Comparison of ENCODE assay signal across 6 cellular contexts in genomic region chr7:76974336-76974735, GRCh38. TPM values are rescaled to one million over a fixed set of nuclear protein-coding genes. Genes with fewer than 3 reads are reported as not detected.
"Had no signal": no experiment of that assay in that cellular context is flagged by ENCODE, and none has a peak within 500 bp of the region (broad histone marks: within the 10 kb centered on the region; RNA-seq: fewer than 3 reads in every experiment).

No MANE protein-coding gene starts in this region.

RNA-seq across cellular contexts. Expression of gene SPDYE17, which starts 57.8 kb away (rescaled TPM):
- total RNA-seq: K562, M059J, PC-3, Peyer's patch, SJCRH30, SK-MEL-5 had no signal
